Comparison of ENCODE assay signal across 9 cellular contexts in genomic region chr16:84751947-84752346, GRCh38. TPM values are rescaled to one million over a fixed set of nuclear protein-coding genes. Genes with fewer than 3 reads are reported as not detected.
DNase-seq lines count a peak whose midpoint lies in the region; ATAC-seq and TF ChIP-seq lines count a peak whose summit lies in the region.
"Had no signal": no experiment of that assay in that cellular context is flagged by ENCODE, and none has a peak within 500 bp of the region (broad histone marks: within the 10 kb centered on the region; RNA-seq: fewer than 3 reads in every experiment).

No MANE protein-coding gene starts in this region.

- H3K4me1 ChIP-seq in esophagus squamous epithelium, result peaks cover 15 to 71% (median 23%) of the 10 kb centered on the region in 3 donors

- H3K27me3 Mint-ChIP-seq in naive thymus-derived CD8-positive, alpha-beta T cell, result no peaks in the 10 kb centered on the region
- H3K27me3 Mint-ChIP-seq in progenitor cell of endocrine pancreas, result no peaks in the 10 kb centered on the region

- peaks cover 0 to 3% (median 2%) of the 10 kb centered on the region in 3 donors for H3K36me3 ChIP-seq in esophagus squamous epithelium

- TF ChIP-seq CTCF in GM20000 (IDR thresholded peaks at IDR 0.05; ENCODE audit: extremely low read depth, missing control alignments) (no peak), esophagus squamous epithelium (IDR thresholded peaks at IDR 0.05) (no peak), progenitor cell of endocrine pancreas (IDR thresholded peaks at IDR 0.05; ENCODE audit: unreplicated experiment) (no peak)

- H3K4me1 Mint-ChIP-seq in naive thymus-derived CD8-positive, alpha-beta T cell, result peaks cover 24 to 71% (median 58%) of the 10 kb centered on the region in 4 donors
- peaks cover 4% of the 10 kb centered on the region for H3K4me1 Mint-ChIP-seq in progenitor cell of endocrine pancreas (ENCODE audit: low read depth)

- no peaks in the 10 kb centered on the region for H3K9me3 ChIP-seq in esophagus squamous epithelium

- peak overlapping the region in 1 of 10 donors; percentile 13 for H3K27ac Mint-ChIP-seq in naive thymus-derived CD8-positive, alpha-beta T cell
- no peak overlapping the region for H3K27ac Mint-ChIP-seq in progenitor cell of endocrine pancreas

- no peak for TF ChIP-seq POLR2A in esophagus squamous epithelium (IDR thresholded peaks at IDR 0.05)

- H3K27me3 ChIP-seq in esophagus squamous epithelium, result no peaks in the 10 kb centered on the region

- intact Hi-C loops in esophagus squamous epithelium (cut with DNase I), result no loop called here

- ATAC-seq in HG02623 (IDR thresholded peaks at IDR 0.05; ENCODE audit: unreplicated experiment), result no peak
- ATAC-seq in naive thymus-derived CD8-positive, alpha-beta T cell, result no peak

- DNase-seq in CD1c-positive myeloid dendritic cell (ENCODE audit: extremely low spot score) (peak; percentile 85), GM20000 (ENCODE audit: low spot score) (peak; percentile 59), NOMO-1 treated with dmso at 0.1 percent for 144 hours (lab: John Stamatoyannopoulos, UW; ENCODE audit: unreplicated experiment) (peak; percentile 58), esophagus squamous epithelium (lab: John Stamatoyannopoulos, UW) (no peak), SK-N-DZ (ENCODE audit: low spot score) (no peak), progenitor cell of endocrine pancreas (ENCODE audit: low spot score, unreplicated experiment) (no peak)
- DNase-seq in naive thymus-derived CD8-positive, alpha-beta T cell, result no peak
- DNase-seq: KG1 had no signal

- H3K9me3 Mint-ChIP-seq in naive thymus-derived CD8-positive, alpha-beta T cell, result no peaks in the 10 kb centered on the region
- H3K9me3 Mint-ChIP-seq in progenitor cell of endocrine pancreas (ENCODE audit: low read depth), result no peaks in the 10 kb centered on the region

- no peak overlapping the region for H3K4me3 ChIP-seq in esophagus squamous epithelium

- POLR2A ChIA-PET in naive thymus-derived CD8-positive, alpha-beta T cell (lab: Charles Lee), result no interaction called here

- peak overlapping the region in 3 of 4 donors; percentile 11 to 76 (median 31) for H3K27ac ChIP-seq in esophagus squamous epithelium

- H3K4me3 Mint-ChIP-seq in naive thymus-derived CD8-positive, alpha-beta T cell, result no peak overlapping the region
- no peak overlapping the region for H3K4me3 Mint-ChIP-seq in progenitor cell of endocrine pancreas (ENCODE audit: low read depth)

- peaks cover 0 to 19% (median 0%) of the 10 kb centered on the region in 3 donors for H3K36me3 Mint-ChIP-seq in naive thymus-derived CD8-positive, alpha-beta T cell
- no peaks in the 10 kb centered on the region for H3K36me3 Mint-ChIP-seq in progenitor cell of endocrine pancreas (ENCODE audit: insufficient read depth)

RNA-seq across cellular contexts. Expression of gene USP10, which starts 52.1 kb away (rescaled TPM):
- 10 to 100 TPM; 44.7 to 71.5 (median 56.0) TPM for total RNA-seq in esophagus squamous epithelium
- total RNA-seq in naive thymus-derived CD8-positive, alpha-beta T cell, result 10 to 100 TPM; 79.5 to 87.3 TPM
- polyA plus RNA-seq in naive thymus-derived CD8-positive, alpha-beta T cell, result 10 to 100 TPM; 61.3 to 89.8 (median 80.7) TPM
- polyA plus RNA-seq in SK-N-DZ (2014; cell fraction: cytosol; rRNA removed), result 57.4 and 58.4 TPM in 2 replicates
- 56.1 and 63.8 TPM in 2 replicates for polyA plus RNA-seq in SK-N-DZ (2014; cell fraction: nucleus; rRNA removed)
- 124 and 139 TPM in 2 replicates for total RNA-seq in progenitor cell of endocrine pancreas

Comparison
In these comparisons a context has a peak if more than half of its experiments do, and no peak if none do; other contexts are left out.
1. DNase-seq: peak in CD1c-positive myeloid dendritic cell (single experiment), GM20000 (single experiment) and NOMO-1 treated with dmso at 0.1 percent for 144 hours (single experiment); none in esophagus squamous epithelium (single experiment), naive thymus-derived CD8-positive, alpha-beta T cell (0 of 10), SK-N-DZ (single experiment) and progenitor cell of endocrine pancreas (single experiment).